ENCODE assay signal across 9 cellular contexts in genomic region chrX:21993265-21993664, GRCh38. TPM values are rescaled to one million over a fixed set of nuclear protein-coding genes. Genes with fewer than 3 reads are reported as not detected.
A peak's percentile ranks its signal among the peaks of the same experiment; 100 is the strongest.
DNase-seq lines count a peak whose midpoint lies in the region; ATAC-seq, FAIRE-seq and TF ChIP-seq lines count a peak whose summit lies in the region.
"Had no signal": no experiment of that assay in that cellular context is flagged by ENCODE, and none has a peak within 500 bp of the region (broad histone marks: within the 10 kb centered on the region; RNA-seq: fewer than 3 reads in every experiment).

No MANE protein-coding gene starts in this region.

- ATAC-seq in GM18505 (IDR thresholded peaks at IDR 0.05; ENCODE audit: unreplicated experiment), result peak; percentile 86
- peak; percentile 82 for ATAC-seq in GM21576 (IDR thresholded peaks at IDR 0.05; ENCODE audit: unreplicated experiment)
- ATAC-seq in HG03558 (IDR thresholded peaks at IDR 0.05; ENCODE audit: extremely low read depth, unreplicated experiment), result peak; percentile 74

- no peaks in the 10 kb centered on the region for H3K4me1 ChIP-seq in kidney (ENCODE audit: control insufficient read depth in 1 of 2, insufficient read depth in 1 of 2, low read depth in 1 of 2, low read length in 2 of 2)

- H3K4me3 Mint-ChIP-seq in activated T-helper 1 cell treated with anti-CD3 and anti-CD28 coated beads, Interleukin-12 subunit alpha, Interleukin-12 subunit beta, Interleukin-2, Interleukin-4 antibody, amounts not matched to agents 30 ng/mL and 10 ng/mL and 1 ng/mL, durations not matched to agents 14 hours and 24 hours and 36 hours, result no peak overlapping the region

- peaks cover 48% of the 10 kb centered on the region for H3K4me1 Mint-ChIP-seq in activated T-helper 1 cell treated with anti-CD3 and anti-CD28 coated beads, Interleukin-12 subunit alpha, Interleukin-12 subunit beta, Interleukin-2, Interleukin-4 antibody, amounts not matched to agents 30 ng/mL and 10 ng/mL and 1 ng/mL, durations not matched to agents 14 hours and 24 hours and 36 hours (ENCODE audit: low read depth)

- no peaks in the 10 kb centered on the region for H3K27me3 Mint-ChIP-seq in activated T-helper 1 cell treated with anti-CD3 and anti-CD28 coated beads, Interleukin-12 subunit alpha, Interleukin-12 subunit beta, Interleukin-2, Interleukin-4 antibody, amounts not matched to agents 30 ng/mL and 10 ng/mL and 1 ng/mL, durations not matched to agents 14 hours and 24 hours and 36 hours (ENCODE audit: insufficient read depth)

- no peak overlapping the region for H3K27ac Mint-ChIP-seq in activated T-helper 1 cell treated with anti-CD3 and anti-CD28 coated beads, Interleukin-12 subunit alpha, Interleukin-12 subunit beta, Interleukin-2, Interleukin-4 antibody, amounts not matched to agents 30 ng/mL and 10 ng/mL and 1 ng/mL, durations not matched to agents 14 hours and 24 hours and 36 hours

- H3K9me3 ChIP-seq in kidney (ENCODE audit: control insufficient read depth in 1 of 2, low read length in 2 of 2), result no peaks in the 10 kb centered on the region

- no peak overlapping the region for H3K9ac ChIP-seq in kidney (ENCODE audit: low read length in 2 of 2)

- H3K36me3 Mint-ChIP-seq in activated T-helper 1 cell treated with anti-CD3 and anti-CD28 coated beads, Interleukin-12 subunit alpha, Interleukin-12 subunit beta, Interleukin-2, Interleukin-4 antibody, amounts not matched to agents 30 ng/mL and 10 ng/mL and 1 ng/mL, durations not matched to agents 14 hours and 24 hours and 36 hours (ENCODE audit: low read depth), result peaks cover 48% of the 10 kb centered on the region

- no peak for FAIRE-seq in kidney (lab: Jason Lieb, UNC)
- FAIRE-seq in frontal cortex (lab: Jason Lieb, UNC), result no peak

- no peaks in the 10 kb centered on the region for H3K9me3 Mint-ChIP-seq in activated T-helper 1 cell treated with anti-CD3 and anti-CD28 coated beads, Interleukin-12 subunit alpha, Interleukin-12 subunit beta, Interleukin-2, Interleukin-4 antibody, amounts not matched to agents 30 ng/mL and 10 ng/mL and 1 ng/mL, durations not matched to agents 14 hours and 24 hours and 36 hours

- DNase-seq in kidney, result peak; percentile 74
- DNase-seq in frontal cortex (ENCODE audit: low spot score in 2 of 2), result no peak
- no peak for DNase-seq in EL
- DNase-seq in activated T-helper 1 cell treated with anti-CD3 and anti-CD28 coated beads, Interleukin-12 subunit alpha, Interleukin-12 subunit beta, Interleukin-2, Interleukin-4 antibody, amounts not matched to agents 30 ng/mL and 10 ng/mL and 1 ng/mL, durations not matched to agents 14 hours and 24 hours and 36 hours (ENCODE audit: low spot score), result no peak
- DNase-seq in GDM1 (lab: John Stamatoyannopoulos, UW), result no peak
- DNase-seq: NCI-H1436 had no signal

- no peak for TF ChIP-seq CTCF in kidney (IDR thresholded peaks at IDR 0.05; ENCODE audit: borderline replicate concordance, extremely low read depth, insufficient read depth)

- H3K27ac ChIP-seq in kidney (ENCODE audit: low read depth in 2 of 2, low read length in 2 of 2), result no peak overlapping the region

- no peak for TF ChIP-seq POLR2A in GM18505 (IDR thresholded peaks at IDR 0.05; ENCODE audit: borderline replicate concordance, extremely low read depth, insufficient read depth, insufficient read length)

- intact Hi-C loops in kidney (cut with DNase I), result no loop called here
- intact Hi-C loops in activated T-helper 1 cell treated with anti-CD3 and anti-CD28 coated beads, Interleukin-12 subunit alpha, Interleukin-12 subunit beta, Interleukin-2, Interleukin-4 antibody, amounts not matched to agents 30 ng/mL and 10 ng/mL and 1 ng/mL, durations not matched to agents 14 hours and 24 hours and 36 hours (cut with micrococcal nuclease), result no loop called here

- peaks cover 2 to 14% of the 10 kb centered on the region in 2 donors for H3K36me3 ChIP-seq in kidney (ENCODE audit: control insufficient read depth in 1 of 2, insufficient read depth in 2 of 2, low read length in 2 of 2)

- no peak overlapping the region for H3K4me3 ChIP-seq in kidney (ENCODE audit: low read length in 2 of 2)

RNA-seq across cellular contexts. Expression of gene PHEX, which starts 38.9 kb away (rescaled TPM):
- 0.25 TPM for total RNA-seq in kidney
- polyA plus RNA-seq in kidney (ENCODE audit: insufficient read depth, low read depth, low replicate concordance), result 0.19 TPM
- total RNA-seq in frontal cortex, result 2.0 TPM
- 12.8 and 14.3 TPM in 2 replicates for total RNA-seq in activated T-helper 1 cell treated with anti-CD3 and anti-CD28 coated beads, Interleukin-12 subunit alpha, Interleukin-12 subunit beta, Interleukin-2, Interleukin-4 antibody, amounts not matched to agents 30 ng/mL and 10 ng/mL and 1 ng/mL, durations not matched to agents 14 hours and 24 hours and 36 hours

RNA-seq across cellular contexts. Expression of gene SMS, which starts 52.8 kb away (rescaled TPM):
- 73.6 TPM for total RNA-seq in kidney
- polyA plus RNA-seq in kidney (ENCODE audit: insufficient read depth, low read depth, low replicate concordance), result 147 TPM
- 218 TPM for total RNA-seq in frontal cortex
- 144 and 145 TPM in 2 replicates for total RNA-seq in activated T-helper 1 cell treated with anti-CD3 and anti-CD28 coated beads, Interleukin-12 subunit alpha, Interleukin-12 subunit beta, Interleukin-2, Interleukin-4 antibody, amounts not matched to agents 30 ng/mL and 10 ng/mL and 1 ng/mL, durations not matched to agents 14 hours and 24 hours and 36 hours
